24 cellular contexts compared by ENCODE assay signal in the genomic region with DNA sequence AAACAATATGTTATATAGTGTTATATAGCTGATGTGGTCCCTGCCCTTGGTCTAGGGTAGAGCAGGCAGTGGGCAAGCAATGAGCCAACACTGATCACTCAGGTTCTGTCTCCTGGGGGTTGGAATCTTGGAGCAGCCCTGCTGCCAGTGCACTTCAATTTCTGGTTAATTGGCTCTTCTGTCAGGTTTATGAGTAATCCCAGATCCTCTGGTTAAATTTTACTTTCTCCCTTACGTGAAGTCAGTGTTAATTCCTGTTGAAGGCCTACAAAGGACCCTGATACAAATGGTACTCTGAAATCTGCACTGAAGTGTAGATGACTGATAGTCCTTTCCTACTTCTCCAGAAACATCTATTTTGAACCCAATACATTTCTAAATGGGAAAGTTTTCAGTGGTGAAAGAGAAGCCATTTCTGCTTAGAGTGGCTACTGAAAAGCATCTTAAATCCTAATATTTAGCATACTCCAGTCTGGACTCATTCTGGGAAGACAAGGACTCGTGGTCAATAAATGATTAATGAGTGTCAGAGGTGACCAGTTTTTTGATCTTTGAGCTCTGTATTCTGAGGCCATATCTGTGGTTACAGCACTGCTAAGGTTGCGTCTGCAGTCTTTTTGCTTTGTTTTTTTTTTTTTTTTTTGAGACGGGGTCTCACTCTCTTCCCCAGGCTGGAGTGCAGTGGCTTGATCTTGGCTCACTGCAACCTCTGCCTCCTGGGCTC.
"Had no signal": no experiment of that assay in that cellular context is flagged by ENCODE, and none has a peak within 500 bp of the region (broad histone marks: within the 10 kb centered on the region; RNA-seq: fewer than 3 reads in every experiment).

No MANE protein-coding gene starts in this region.

- H3K9me3 ChIP-seq: colonic mucosa, esophagus muscularis mucosa, spleen, testis, uterus had no signal

- H3K4me3 ChIP-seq: colonic mucosa, dorsolateral prefrontal cortex, esophagus muscularis mucosa, lung, neural progenitor cell, spleen, testis, uterus had no signal

- H3K27me3 Mint-ChIP-seq: activated B cell treated with CpG ODN at 0.5 μM for 24 hours; activated naive CD8-positive, alpha-beta T cell treated with anti-CD3 and anti-CD28 coated beads, Interleukin-2, amount 10 ng/mL, durations not matched to agents 7 days and 5 days had no signal

- H2AFZ ChIP-seq: neural progenitor cell had no signal

- H3K27ac Mint-ChIP-seq: activated B cell treated with CpG ODN at 0.5 μM for 24 hours; activated CD4-positive, alpha-beta T cell treated with anti-CD3 and anti-CD28 coated beads for 36 hours; activated naive CD8-positive, alpha-beta T cell treated with anti-CD3 and anti-CD28 coated beads, Interleukin-2, amount 10 ng/mL, durations not matched to agents 7 days and 5 days; effector memory CD8-positive, alpha-beta T cell; naive thymus-derived CD8-positive, alpha-beta T cell; neural progenitor cell had no signal

- H3K36me3 ChIP-seq: colonic mucosa, esophagus muscularis mucosa, neural progenitor cell, spleen, uterus had no signal

- DNase-seq: activated B cell treated with CpG ODN at 0.5 μM for 24 hours; activated CD4-positive, alpha-beta T cell treated with anti-CD3 and anti-CD28 coated beads for 36 hours; activated CD4-positive, alpha-beta T cell treated with anti-CD3 and anti-CD28 coated beads, Interleukin-2, amount 50 U/mL, for 4 hours; activated CD8-positive, alpha-beta memory T cell treated with anti-CD3 and anti-CD28 coated beads for 24 hours; activated CD8-positive, alpha-beta memory T cell treated with anti-CD3 and anti-CD28 coated beads, Interleukin-2, amount 50 U/mL, for 4 hours; activated naive CD4-positive, alpha-beta T cell treated with Interleukin-2 at 50 U/mL for 16 hours; activated naive CD8-positive, alpha-beta T cell treated with anti-CD3 and anti-CD28 coated beads, Interleukin-2, amount 10 ng/mL, durations not matched to agents 7 days and 5 days; activated T-cell treated with anti-CD3 and anti-CD28 coated beads, Interleukin-2, amount 50 U/mL, for 4 hours; amniotic stem cell; colonic mucosa; dorsolateral prefrontal cortex; effector memory CD8-positive, alpha-beta T cell; hypothalamus; left cardiac atrium; naive thymus-derived CD8-positive, alpha-beta T cell; spleen; stimulated activated CD4-positive, alpha-beta T cell treated with anti-CD3 and anti-CD28 coated beads, Interleukin-4, amount 100 ng/mL, for 1 hour; stimulated activated naive CD4-positive, alpha-beta T cell; testis; trophoblast cell; uterus had no signal

- H3K4me2 ChIP-seq: neural progenitor cell had no signal

- H3K4me1 ChIP-seq: colonic mucosa, esophagus muscularis mucosa, spleen, testis, uterus had no signal

- H3K27ac ChIP-seq: colonic mucosa, dorsolateral prefrontal cortex, esophagus muscularis mucosa, neural progenitor cell, spleen, testis, uterus had no signal

- H3K36me3 Mint-ChIP-seq: activated naive CD8-positive, alpha-beta T cell treated with anti-CD3 and anti-CD28 coated beads, Interleukin-2, amount 10 ng/mL, durations not matched to agents 7 days and 5 days; naive thymus-derived CD8-positive, alpha-beta T cell; neural progenitor cell had no signal

- ATAC-seq: activated CD4-positive, alpha-beta T cell treated with anti-CD3 and anti-CD28 coated beads for 36 hours; activated T-cell treated with anti-CD3 and anti-CD28 coated beads, Interleukin-2, amount 50 U/mL, for 4 hours; effector memory CD8-positive, alpha-beta T cell; left cardiac atrium; naive thymus-derived CD8-positive, alpha-beta T cell had no signal

- H3K4me1 Mint-ChIP-seq: activated B cell treated with CpG ODN at 0.5 μM for 24 hours; activated CD4-positive, alpha-beta T cell treated with anti-CD3 and anti-CD28 coated beads for 36 hours; activated naive CD8-positive, alpha-beta T cell treated with anti-CD3 and anti-CD28 coated beads, Interleukin-2, amount 10 ng/mL, durations not matched to agents 7 days and 5 days; naive thymus-derived CD8-positive, alpha-beta T cell had no signal

- H3K9me3 Mint-ChIP-seq: activated B cell treated with CpG ODN at 0.5 μM for 24 hours; activated naive CD8-positive, alpha-beta T cell treated with anti-CD3 and anti-CD28 coated beads, Interleukin-2, amount 10 ng/mL, durations not matched to agents 7 days and 5 days; neural progenitor cell had no signal

- H3K4me3 Mint-ChIP-seq: activated B cell treated with CpG ODN at 0.5 μM for 24 hours; activated CD4-positive, alpha-beta T cell treated with anti-CD3 and anti-CD28 coated beads for 36 hours; activated naive CD8-positive, alpha-beta T cell treated with anti-CD3 and anti-CD28 coated beads, Interleukin-2, amount 10 ng/mL, durations not matched to agents 7 days and 5 days; activated T-cell treated with anti-CD3 and anti-CD28 coated beads, Interleukin-2, amount 50 U/mL, for 4 hours; effector memory CD8-positive, alpha-beta T cell; naive thymus-derived CD8-positive, alpha-beta T cell; neural progenitor cell had no signal

- H3K27me3 ChIP-seq: colonic mucosa, dorsolateral prefrontal cortex, esophagus muscularis mucosa, neural progenitor cell, spleen, testis, uterus had no signal
